ENCODE assay signal across 12 cellular contexts in the genomic region with DNA sequence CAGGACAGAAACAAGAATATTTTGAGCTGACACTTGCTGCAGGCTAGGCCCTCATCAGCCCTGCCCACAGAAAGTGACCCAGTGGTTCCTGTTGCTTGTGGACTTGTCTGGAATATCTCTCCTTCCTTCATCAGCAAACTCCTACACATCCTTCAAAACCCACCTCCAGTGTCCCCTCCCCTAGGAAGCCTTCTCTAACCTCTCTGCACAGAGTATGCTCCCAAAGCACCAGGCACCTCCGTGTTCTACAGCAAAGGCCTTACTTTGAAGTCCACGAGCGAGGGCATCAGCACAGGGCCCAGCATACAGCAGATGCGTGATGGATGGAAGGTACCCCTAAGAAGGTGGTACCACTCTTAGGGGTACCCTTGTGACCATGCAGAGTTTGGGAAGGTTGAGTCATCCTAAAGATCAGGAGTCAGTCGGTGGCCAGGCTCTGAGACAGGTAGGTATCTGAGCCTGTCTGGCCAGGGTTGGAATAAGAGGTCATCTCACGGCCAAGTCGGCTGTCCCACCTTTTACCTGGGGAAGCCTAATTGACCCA. TPM values are rescaled to one million over a fixed set of nuclear protein-coding genes. Genes with fewer than 3 reads are reported as not detected.
DNase-seq lines count a peak whose midpoint lies in the region; ATAC-seq, FAIRE-seq and TF ChIP-seq lines count a peak whose summit lies in the region.
"Had no signal": no experiment of that assay in that cellular context is flagged by ENCODE, and none has a peak within 500 bp of the region (broad histone marks: within the 10 kb centered on the region; RNA-seq: fewer than 3 reads in every experiment).

No MANE protein-coding gene starts in this region.

- peaks cover 9% of the 10 kb centered on the region; the same call in 1 of the 2 replicates for H3K79me2 ChIP-seq in SK-N-SH (ENCODE audit: insufficient read depth)
- peaks cover 0 to 18% of the 10 kb centered on the region in 2 experiments; a peak in 1 of 4 replicates for H3K79me2 ChIP-seq in H1 (ENCODE audit: control insufficient read depth in 1 of 2, insufficient read depth in 2 of 2, low read length in 2 of 2)

- TF ChIP-seq EP300 in SK-N-SH (IDR thresholded peaks at IDR 0.05; ENCODE audit: borderline replicate concordance in 1 of 2, low read depth in 1 of 2, low read length in 1 of 2) (no peak), H1 (IDR thresholded peaks at IDR 0.05; ENCODE audit: borderline replicate concordance in 1 of 2, low read depth in 2 of 2, low read length in 2 of 2) (no peak), sigmoid colon (IDR thresholded peaks at IDR 0.05) (no peak)

- H4K5ac ChIP-seq in H1 (ENCODE audit: insufficient read length, low read depth, low read length): no peak overlapping the region

- peak overlapping the region; percentile 50; the same call in 1 of the 2 replicates for H2BK12ac ChIP-seq in H1 (ENCODE audit: low read depth, low read length)

- peak; percentile 48 for FAIRE-seq in GM12891 (lab: Jason Lieb, UNC)
- no peak for FAIRE-seq in H1 (lab: Jason Lieb, UNC)

- H2BK20ac ChIP-seq in H1 (ENCODE audit: low read length): no peak overlapping the region

- H3K4me3 ChIP-seq in SK-N-SH (ENCODE audit: low read depth in 2 of 2, low read length in 1 of 2): no peak overlapping the region
- H3K4me3 ChIP-seq in H1 (ENCODE audit: extremely low read depth in 1 of 4, insufficient read depth in 2 of 4, low read depth in 3 of 4, low read length in 4 of 4): no peak overlapping the region
- no peak overlapping the region for H3K4me3 ChIP-seq in sigmoid colon
- H3K4me3 ChIP-seq: right lobe of liver had no signal

- H3F3A ChIP-seq in SK-N-SH (replicated peaks; ENCODE audit: insufficient read depth): peaks cover 4% of the 10 kb centered on the region

- no peak overlapping the region for H3K4ac ChIP-seq in H1 (replicated peaks; ENCODE audit: insufficient read length, low read depth, low read length)

- H3K36me3 ChIP-seq in SK-N-SH (replicated peaks in 1 of 2; ENCODE audit: control insufficient read depth in 1 of 2, insufficient read depth in 2 of 2, low read length in 1 of 2): peaks cover 0 to 4% of the 10 kb centered on the region in 2 experiments
- no peaks in the 10 kb centered on the region; a peak in 1 of 8 replicates for H3K36me3 ChIP-seq in H1 (ENCODE audit: control insufficient read depth in 2 of 4, insufficient read depth in 4 of 4, low read length in 3 of 4)
- H3K36me3 ChIP-seq in sigmoid colon: no peaks in the 10 kb centered on the region
- H3K36me3 ChIP-seq: brain microvascular endothelial cell, right lobe of liver had no signal

- H3K27me3 ChIP-seq in SK-N-SH (ENCODE audit: insufficient read depth) (no peaks in the 10 kb centered on the region), H1 (replicated peaks in 1 of 4; ENCODE audit: control insufficient read depth in 3 of 4, extremely low read depth in 1 of 4, insufficient read depth in 3 of 4, low read length in 3 of 4) (peaks cover 0 to 10% (median 4%) of the 10 kb centered on the region in 4 experiments; a peak in 4 of 7 replicates), sigmoid colon (no peaks in the 10 kb centered on the region)
- H3K27me3 ChIP-seq: brain microvascular endothelial cell, right lobe of liver had no signal

- H2AK5ac ChIP-seq in H1 (ENCODE audit: low read depth, low read length): no peak overlapping the region

- H2BK15ac ChIP-seq in H1 (ENCODE audit: low read length): no peak overlapping the region

- H3K27ac ChIP-seq in SK-N-SH (ENCODE audit: low read depth in 2 of 2, low read length in 1 of 2): peak overlapping the region in 1 of 2 experiments; percentile 31; a peak in 1 of 4 replicates
- no peak overlapping the region for H3K27ac ChIP-seq in H1 (ENCODE audit: low read depth, low read length)
- peak overlapping the region; percentile 88 to 94 (median 90) for H3K27ac ChIP-seq in sigmoid colon
- H3K27ac ChIP-seq: brain microvascular endothelial cell, right lobe of liver had no signal

- peaks cover 10% of the 10 kb centered on the region for H3K79me1 ChIP-seq in H1 (ENCODE audit: low read depth, low read length)

- ATAC-seq in GM21381 (IDR thresholded peaks at IDR 0.05; ENCODE audit: unreplicated experiment): no peak
- ATAC-seq in GM18870 (IDR thresholded peaks at IDR 0.05; ENCODE audit: unreplicated experiment): no peak
- no peak for ATAC-seq in GM18861 (IDR thresholded peaks at IDR 0.05; ENCODE audit: unreplicated experiment)
- ATAC-seq: right lobe of liver had no signal

- 94% methylated on average over 5 of the region's 7 CpGs for WGBS in SK-N-SH (ENCODE audit: low lambda C conversion rate)
- WGBS in H1 (ENCODE audit: extremely low coverage in 1 of 2, insufficient coverage in 1 of 2, insufficient read length in 1 of 2, insufficient replicate concordance in 2 of 2, low coverage in 1 of 2, low lambda C conversion rate in 2 of 2, missing lambda C conversion rate in 1 of 2), 2 experiments: 91% methylated on average over 7 of the region's 7 CpGs; no CpG with 5 or more reads in 1 of the 2 experiments
- 95 to 96% methylated on average over 7 of the region's 7 CpGs for WGBS in sigmoid colon, 2 donors

- CTCF ChIA-PET in SK-N-SH (lab: Yijun Ruan, JAX) (interaction anchor here (0.8 to 3.9 kb wide), 5 partner anchors 14 to 234 kb away, joined by 3 to 27 read pairs (median 5); no protein-coding TSS in a partner anchor), H1 (lab: Charles Lee; ENCODE audit: partially characterized antibody) (interaction anchor here (0.5 to 1.2 kb wide), 5 partner anchors 8 to 386 kb away, joined by 3 to 9 read pairs (median 3); no protein-coding TSS in a partner anchor)

- H4K91ac ChIP-seq in H1 (replicated peaks; ENCODE audit: insufficient read length, low read length): no peak overlapping the region

- H3K14ac ChIP-seq in H1 (ENCODE audit: insufficient read length): no peak overlapping the region

- POLR2A ChIA-PET in SK-N-SH (lab: Yijun Ruan, JAX) (interaction anchor here (0.6 kb wide), 1 partner anchor 108 kb away, joined by 3 read pairs; no protein-coding TSS in a partner anchor), H1 (lab: Charles Lee; ENCODE audit: partially characterized antibody) (interaction anchor here (0.9 to 1.6 kb wide), 2 partner anchors 62 to 75 kb away, joined by 3 read pairs; no protein-coding TSS in a partner anchor)

- peaks cover 8% of the 10 kb centered on the region; the same call in 1 of the 2 replicates for H3K23me2 ChIP-seq in H1 (ENCODE audit: low read depth, low read length)

- H3K9ac ChIP-seq in SK-N-SH: no peak overlapping the region
- H3K9ac ChIP-seq in H1 (replicated peaks in 1 of 4; ENCODE audit: extremely low read depth in 1 of 4, low read depth in 3 of 4, low read length in 3 of 4): no peak overlapping the region; a peak in 1 of 7 replicates

- H3K9me3 ChIP-seq in SK-N-SH (no peaks in the 10 kb centered on the region), H1 (ENCODE audit: insufficient read depth in 2 of 2, low read depth in 1 of 2, low read length in 1 of 2) (no peaks in the 10 kb centered on the region), sigmoid colon (no peaks in the 10 kb centered on the region)
- H3K9me3 ChIP-seq: right lobe of liver had no signal

- no peak for TF ChIP-seq RAD21 in SK-N-SH (IDR thresholded peaks at IDR 0.05; ENCODE audit: low read length)
- TF ChIP-seq RAD21 in H1 (IDR thresholded peaks at IDR 0.05 in 1 of 2, conservative IDR thresholded peaks at IDR 0.05 in 1 of 2; ENCODE audit: low read depth in 2 of 2, low read length in 2 of 2): no peak

- H3K4me1 ChIP-seq in SK-N-SH (ENCODE audit: control insufficient read depth in 1 of 2, insufficient read depth in 2 of 2, low read depth in 1 of 2, low read length in 1 of 2): peaks cover 30 to 43% of the 10 kb centered on the region in 2 experiments; a peak in 3 of 4 replicates
- peaks cover 10 to 53% (median 27%) of the 10 kb centered on the region in 4 experiments for H3K4me1 ChIP-seq in H1 (replicated peaks in 1 of 4; ENCODE audit: control insufficient read depth in 3 of 4, insufficient read depth in 4 of 4, low read length in 3 of 4)
- H3K4me1 ChIP-seq in sigmoid colon: peaks cover 0 to 70% (median 63%) of the 10 kb centered on the region in 4 donors
- H3K4me1 ChIP-seq: right lobe of liver had no signal

- H4K8ac ChIP-seq in H1 (ENCODE audit: extremely low read depth, insufficient read depth, low read length): no peak overlapping the region

- H4K20me1 ChIP-seq in SK-N-SH (ENCODE audit: insufficient read depth) (no peaks in the 10 kb centered on the region), H1 (replicated peaks in 1 of 2; ENCODE audit: control insufficient read depth in 1 of 2, insufficient read depth in 2 of 2, low read length in 2 of 2) (peaks cover 6 to 25% of the 10 kb centered on the region in 2 experiments)

- H3K18ac ChIP-seq in H1 (ENCODE audit: extremely low read depth, low read length): no peak overlapping the region

- no peak overlapping the region for H2BK120ac ChIP-seq in H1 (replicated peaks; ENCODE audit: low read depth, low read length)

- TF ChIP-seq POLR2A in GM12891 (IDR thresholded peaks at IDR 0.05; ENCODE audit: low read depth, low read length): no peak
- no peak for TF ChIP-seq POLR2A in H1 (IDR thresholded peaks at IDR 0.05; ENCODE audit: control extremely low read depth in 1 of 2, low read depth in 2 of 2, low read length in 2 of 2)
- TF ChIP-seq POLR2A in sigmoid colon (IDR thresholded peaks at IDR 0.05): no peak

- no peaks in the 10 kb centered on the region for H3K9me2 ChIP-seq in SK-N-SH

- peak overlapping the region; percentile 62; the same call in 1 of the 2 replicates for H3K4me2 ChIP-seq in SK-N-SH
- H3K4me2 ChIP-seq in H1 (ENCODE audit: insufficient read depth in 1 of 2, low read depth in 2 of 2, low read length in 2 of 2): no peak overlapping the region; a peak in 1 of 4 replicates

- no peak overlapping the region for H2BK5ac ChIP-seq in H1 (ENCODE audit: low read depth, low read length)

- intact Hi-C loops in sigmoid colon (cut with DNase I): loop anchor here (10.0 kb wide), 2 partner anchors 350 to 470 kb away; a partner anchor contains a TSS

- H3K23ac ChIP-seq in H1 (ENCODE audit: insufficient read length): no peak overlapping the region

- no peak for TF ChIP-seq CTCF in SK-N-SH (IDR thresholded peaks at IDR 0.05)
- no peak for TF ChIP-seq CTCF in H1 (IDR thresholded peaks at IDR 0.05; ENCODE audit: control extremely low read depth in 1 of 3, insufficient read depth in 1 of 3, low read depth in 1 of 3, low read length in 3 of 3)
- TF ChIP-seq CTCF in sigmoid colon (IDR thresholded peaks at IDR 0.05): no peak

- H3K56ac ChIP-seq in H1 (replicated peaks; ENCODE audit: insufficient read length, low read depth, low read length): no peak overlapping the region

- no peak overlapping the region for H2AFZ ChIP-seq in SK-N-SH (ENCODE audit: low read depth)
- H2AFZ ChIP-seq in H1 (ENCODE audit: low read length): no peak overlapping the region

- DNase-seq in GM12891 (ENCODE audit: insufficient read length, low spot score) (no peak), SK-N-SH (no peak), H1 (ENCODE audit: low read depth in 1 of 2, low spot score in 2 of 2) (peak in 1 of 2 experiments; percentile 38), sigmoid colon (peak; percentile 57), NCI-H2227 treated with DMSO at 0.1 percent for 48 hours (lab: John Stamatoyannopoulos, UW) (no peak)
- DNase-seq: brain microvascular endothelial cell, EL, NCI-H1436 treated with DMSO at 0.1 percent for 48 hours had no signal

RNA-seq across cellular contexts. Expression of a gene that starts 2.0 kb away (rescaled TPM):
- 7.6 TPM for polyA plus RNA-seq in GM12891 (2012; ENCODE audit: low read depth, missing spikeins)
- polyA plus RNA-seq in SK-N-SH (2012; rRNA removed) (17.5 and 26.2 TPM in 2 replicates), H1 (2011; rRNA removed) (7.5 and 10.5 TPM in 2 replicates), sigmoid colon (1 to 10 TPM; 1.6 to 4.0 (median 2.4) TPM)
- 13.1 and 17.1 TPM in 2 replicates for polyA plus RNA-seq in SK-N-SH (2012; cell fraction: cytosol; rRNA removed)
- 20.7 and 31.8 TPM in 2 replicates for polyA plus RNA-seq in SK-N-SH (2012; cell fraction: nucleus; rRNA removed)
- 3.5 and 4.0 TPM in 2 replicates for total RNA-seq in H1 (2021; fragmentation: NEBNext Ultra II Directional; extraction: Animal tissue kit (Norgen Biotek cat#: 25700))
- 7.6 TPM for polyA plus RNA-seq in H1 (2011; cell fraction: cytosol; rRNA removed)
- 9.3 TPM for polyA plus RNA-seq in H1 (2011; cell fraction: nucleus; rRNA removed)
- polyA plus RNA-seq in H1 (2012, experiment 1 of 2): 2.3 to 5.0 TPM (median 4.0 TPM) in 4 replicates
- polyA plus RNA-seq in H1 (2012, experiment 2 of 2): 4.5 TPM
- 1.3 TPM for polyA plus RNA-seq in H1 (2013, experiment 1 of 2)
- polyA plus RNA-seq in H1 (2013, experiment 2 of 2): 1.3 TPM
- polyA minus RNA-seq in H1 (2011; rRNA and poly(A)+ RNA removed): 1.7 and 1.9 TPM in 2 replicates
- polyA minus RNA-seq in H1 (2011; cell fraction: cytosol; rRNA and poly(A)+ RNA removed): 2.7 TPM
- 2.6 TPM for polyA minus RNA-seq in H1 (2011; cell fraction: nucleus; rRNA and poly(A)+ RNA removed)
- total RNA-seq in sigmoid colon: 10 to 100 TPM; 17.8 to 46.8 (median 21.0) TPM

RNA-seq across cellular contexts. Expression of a gene that starts 8.0 kb away (rescaled TPM):
- 58.0 TPM for polyA plus RNA-seq in GM12891 (2012; ENCODE audit: low read depth, missing spikeins)
- 0.02 and 0.03 TPM in 2 replicates for polyA plus RNA-seq in SK-N-SH (2012; rRNA removed)
- under 0.01 TPM in 2 replicates for polyA plus RNA-seq in SK-N-SH (2012; cell fraction: cytosol; rRNA removed)
- polyA plus RNA-seq in SK-N-SH (2012; cell fraction: nucleus; rRNA removed): 0.04 and 0.05 TPM in 2 replicates
- 8.6 and 10.5 TPM in 2 replicates for total RNA-seq in H1 (2021; fragmentation: NEBNext Ultra II Directional; extraction: Animal tissue kit (Norgen Biotek cat#: 25700))
- polyA plus RNA-seq in H1 (2011; rRNA removed): 14.8 and 16.5 TPM in 2 replicates
- polyA plus RNA-seq in H1 (2011; cell fraction: cytosol; rRNA removed): 6.7 TPM
- 17.8 TPM for polyA plus RNA-seq in H1 (2011; cell fraction: nucleus; rRNA removed)
- 7.0 to 10.8 TPM (median 8.9 TPM) in 4 replicates for polyA plus RNA-seq in H1 (2012, experiment 1 of 2)
- polyA plus RNA-seq in H1 (2012, experiment 2 of 2): 10.2 TPM
- polyA plus RNA-seq in H1 (2013, experiment 1 of 2): 5.0 TPM
- 5.4 TPM for polyA plus RNA-seq in H1 (2013, experiment 2 of 2)
- 9.6 and 11.4 TPM in 2 replicates for polyA minus RNA-seq in H1 (2011; rRNA and poly(A)+ RNA removed)
- polyA minus RNA-seq in H1 (2011; cell fraction: cytosol; rRNA and poly(A)+ RNA removed): 5.7 TPM
- polyA minus RNA-seq in H1 (2011; cell fraction: nucleus; rRNA and poly(A)+ RNA removed): 5.4 TPM
- total RNA-seq in sigmoid colon: under 1 TPM in 1 of 4 donors, not detected in 3; 0.36 TPM
- polyA plus RNA-seq in sigmoid colon: 1 to 10 TPM in 1 of 3 donors, under 1 TPM in 2; 0.60 to 4.0 (median 0.69) TPM

RNA-seq across cellular contexts. Expression of a gene that starts 48.1 kb away (rescaled TPM):
- polyA plus RNA-seq in GM12891 (2012; ENCODE audit: low read depth, missing spikeins): 7.8 TPM
- polyA plus RNA-seq in SK-N-SH (2012; rRNA removed) (28.4 and 36.9 TPM in 2 replicates), H1 (2011; rRNA removed) (24.0 and 29.5 TPM in 2 replicates), sigmoid colon (100 to 1,000 TPM; 102 to 147 (median 103) TPM)
- polyA plus RNA-seq in SK-N-SH (2012; cell fraction: cytosol; rRNA removed): 15.8 and 25.8 TPM in 2 replicates
- 45.1 and 47.5 TPM in 2 replicates for polyA plus RNA-seq in SK-N-SH (2012; cell fraction: nucleus; rRNA removed)
- total RNA-seq in H1 (2021; fragmentation: NEBNext Ultra II Directional; extraction: Animal tissue kit (Norgen Biotek cat#: 25700)): 28.9 and 29.9 TPM in 2 replicates
- polyA plus RNA-seq in H1 (2011; cell fraction: cytosol; rRNA removed): 30.4 TPM
- polyA plus RNA-seq in H1 (2011; cell fraction: nucleus; rRNA removed): 46.7 TPM
- 20.5 to 27.4 TPM (median 25.8 TPM) in 4 replicates for polyA plus RNA-seq in H1 (2012, experiment 1 of 2)
- polyA plus RNA-seq in H1 (2012, experiment 2 of 2): 20.5 TPM
- 13.6 TPM for polyA plus RNA-seq in H1 (2013, experiment 1 of 2)
- polyA plus RNA-seq in H1 (2013, experiment 2 of 2): 13.6 TPM
- 24.3 and 27.0 TPM in 2 replicates for polyA minus RNA-seq in H1 (2011; rRNA and poly(A)+ RNA removed)
- polyA minus RNA-seq in H1 (2011; cell fraction: cytosol; rRNA and poly(A)+ RNA removed): 14.3 TPM
- 11.3 TPM for polyA minus RNA-seq in H1 (2011; cell fraction: nucleus; rRNA and poly(A)+ RNA removed)
- total RNA-seq in sigmoid colon: 10 to 100 TPM in 2 of 4 donors, 1 to 10 TPM in 2; 3.9 to 21.8 (median 10.1) TPM
